Comparison of ENCODE assay signal across 9 cellular contexts in genomic region chr19:38134538-38135149, GRCh38.
DNase-seq lines count a peak whose midpoint lies in the region; ATAC-seq, FAIRE-seq and TF ChIP-seq lines count a peak whose summit lies in the region.
"Had no signal": no experiment of that assay in that cellular context is flagged by ENCODE, and none has a peak within 500 bp of the region (broad histone marks: within the 10 kb centered on the region; RNA-seq: fewer than 3 reads in every experiment).

No MANE protein-coding gene starts in this region.

- no peaks in the 10 kb centered on the region for H3K27me3 ChIP-seq in heart right ventricle
- H3K27me3 ChIP-seq in right atrium auricular region, result no peaks in the 10 kb centered on the region
- H3K27me3 ChIP-seq in astrocyte (ENCODE audit: insufficient read depth, low read length), result no peaks in the 10 kb centered on the region
- H3K27me3 ChIP-seq in left lung, result no peaks in the 10 kb centered on the region
- no peaks in the 10 kb centered on the region for H3K27me3 ChIP-seq in upper lobe of right lung

- no peak overlapping the region for H2AFZ ChIP-seq in astrocyte (ENCODE audit: low read depth, low read length)

- intact Hi-C loops in heart right ventricle (cut with DNase I) (no loop called here), left lung (cut with DNase I) (no loop called here), upper lobe of right lung (cut with DNase I) (no loop called here)

- DNase-seq in heart right ventricle (peak in 1 of 2 donors; percentile 15), right atrium auricular region (ENCODE audit: low spot score) (no peak), NB4 (ENCODE audit: low read depth) (peak; percentile 36), astrocyte (ENCODE audit: low read depth) (no peak), left lung (no peak), upper lobe of right lung (no peak), Ammon's horn (ENCODE audit: low spot score) (no peak)

- peak in 3 of 8 donors; percentile 29 to 47 (median 42) for ATAC-seq in heart right ventricle
- peak; percentile 67 for ATAC-seq in left lung
- peak; percentile 56 for ATAC-seq in upper lobe of right lung
- no peak for ATAC-seq in GM21526 (IDR thresholded peaks at IDR 0.05; ENCODE audit: low FRiP score, unreplicated experiment)

- no peak for TF ChIP-seq POLR2A in NB4 (IDR thresholded peaks at IDR 0.05; ENCODE audit: extremely low read depth, insufficient read length)

- H3K4me2 ChIP-seq in astrocyte (ENCODE audit: low read length), result no peak overlapping the region

- H3K9ac ChIP-seq in astrocyte (ENCODE audit: low read length), result no peak overlapping the region

- H3K4me3 Mint-ChIP-seq in astrocyte (ENCODE audit: unreplicated experiment), result no peak overlapping the region

- no peaks in the 10 kb centered on the region for H3K79me2 ChIP-seq in astrocyte (ENCODE audit: insufficient read depth, low read length)

- H3K27ac ChIP-seq in heart right ventricle (no peak overlapping the region), right atrium auricular region (no peak overlapping the region), astrocyte (ENCODE audit: low read depth, low read length) (no peak overlapping the region), left lung (no peak overlapping the region), upper lobe of right lung (no peak overlapping the region)

- no peak overlapping the region for H3K27ac Mint-ChIP-seq in astrocyte (ENCODE audit: unreplicated experiment)

- FAIRE-seq in astrocyte (lab: Jason Lieb, UNC), result no peak
- FAIRE-seq: endometrium had no signal

- H3K27me3 Mint-ChIP-seq in astrocyte (ENCODE audit: low read depth, unreplicated experiment), result no peaks in the 10 kb centered on the region

- H3K4me1 ChIP-seq in heart right ventricle (no peaks in the 10 kb centered on the region), right atrium auricular region (no peaks in the 10 kb centered on the region), astrocyte (ENCODE audit: insufficient read depth, low read length) (no peaks in the 10 kb centered on the region), left lung (no peaks in the 10 kb centered on the region), upper lobe of right lung (no peaks in the 10 kb centered on the region)

- no peaks in the 10 kb centered on the region for H3K9me3 Mint-ChIP-seq in astrocyte (ENCODE audit: unreplicated experiment)

- TF ChIP-seq CTCF in heart right ventricle (IDR thresholded peaks at IDR 0.05), result peak in 8 of 9 donors; percentile 12 to 59 (median 49)
- TF ChIP-seq CTCF in right atrium auricular region (IDR thresholded peaks at IDR 0.05), result peak in 1 of 2 donors; percentile 51
- TF ChIP-seq CTCF in NB4 (IDR thresholded peaks at IDR 0.05; ENCODE audit: low read depth, low read length), result peak; percentile 56
- peak; percentile 51 for TF ChIP-seq CTCF in astrocyte (IDR thresholded peaks at IDR 0.05; ENCODE audit: insufficient read depth, low read depth, low read length)
- peak in 1 of 2 donors; percentile 24 for TF ChIP-seq CTCF in left lung (IDR thresholded peaks at IDR 0.05)
- peak; percentile 44 for TF ChIP-seq CTCF in upper lobe of right lung (IDR thresholded peaks at IDR 0.05)

- no peaks in the 10 kb centered on the region for H3K4me1 Mint-ChIP-seq in astrocyte (ENCODE audit: low read depth, unreplicated experiment)

- 71 to 73% methylated on average over 14 of the region's 14 CpGs for WGBS in heart right ventricle, 2 donors

- H4K20me1 ChIP-seq in astrocyte (ENCODE audit: insufficient read depth, low read length), result peaks cover 11% of the 10 kb centered on the region

- H3K9me3 ChIP-seq in heart right ventricle (no peaks in the 10 kb centered on the region), right atrium auricular region (no peaks in the 10 kb centered on the region), astrocyte (ENCODE audit: insufficient read depth, low read depth, low read length) (no peaks in the 10 kb centered on the region), left lung (no peaks in the 10 kb centered on the region), upper lobe of right lung (no peaks in the 10 kb centered on the region)

- H3K36me3 Mint-ChIP-seq in astrocyte (ENCODE audit: low read depth, unreplicated experiment), result peaks cover 2% of the 10 kb centered on the region

- H3K36me3 ChIP-seq in heart right ventricle (peaks cover 0 to 6% (median 0%) of the 10 kb centered on the region in 9 donors), right atrium auricular region (no peaks in the 10 kb centered on the region), astrocyte (ENCODE audit: insufficient read depth, low read length) (peaks cover 5% of the 10 kb centered on the region), left lung (peaks cover 0 to 21% of the 10 kb centered on the region in 2 donors), upper lobe of right lung (no peaks in the 10 kb centered on the region)

- no peak overlapping the region for H3K4me3 ChIP-seq in heart right ventricle
- no peak overlapping the region for H3K4me3 ChIP-seq in right atrium auricular region
- no peak overlapping the region for H3K4me3 ChIP-seq in NB4 (ENCODE audit: low read depth, low read length)
- H3K4me3 ChIP-seq in astrocyte (ENCODE audit: insufficient read depth, low read depth, low read length), result no peak overlapping the region
- no peak overlapping the region for H3K4me3 ChIP-seq in left lung
- H3K4me3 ChIP-seq in upper lobe of right lung, result no peak overlapping the region
